In the genomic region with DNA sequence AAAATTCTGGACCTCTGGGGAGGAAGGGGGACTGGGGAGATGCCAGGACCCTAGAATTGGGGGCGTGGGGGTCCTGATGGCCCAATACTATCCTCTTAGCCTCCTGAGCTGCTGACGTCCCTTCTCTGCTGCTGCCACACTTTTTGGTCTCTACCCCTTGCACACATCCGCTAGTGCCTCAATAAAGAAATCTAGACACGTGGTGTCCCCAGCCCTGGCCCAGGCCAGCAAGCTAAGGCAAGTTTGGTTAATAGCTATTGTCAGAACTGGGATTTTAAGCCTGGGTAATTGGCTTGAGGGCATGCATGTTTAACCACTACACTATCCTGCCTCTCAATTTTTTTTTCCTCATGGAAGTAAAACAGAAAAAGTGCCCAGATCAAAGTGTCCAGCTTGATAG, we compare ENCODE assay signal across 8 cellular contexts. TPM values are rescaled to one million over a fixed set of nuclear protein-coding genes. Genes with fewer than 3 reads are reported as not detected.
DNase-seq lines count a peak whose midpoint lies in the region; ATAC-seq, FAIRE-seq and TF ChIP-seq lines count a peak whose summit lies in the region.

No MANE protein-coding gene starts in this region.

- intact Hi-C loops in psoas muscle (cut with DNase I) = no loop called here

- peaks cover 3% of the 10 kb centered on the region for H3K36me3 Mint-ChIP-seq in astrocyte (ENCODE audit: low read depth, unreplicated experiment)
- no peaks in the 10 kb centered on the region for H3K36me3 Mint-ChIP-seq in GM23338 (ENCODE audit: low read depth)

- peak; percentile 73 for DNase-seq in NAMALWA (ENCODE audit: low spot score)
- DNase-seq in astrocyte (ENCODE audit: low read depth) = no peak
- DNase-seq in psoas muscle = no peak
- DNase-seq in GM23338 (ENCODE audit: low spot score) = no peak
- no peak for DNase-seq in NCI-H526 (lab: John Stamatoyannopoulos, UW)
- no peak for DNase-seq in DMS79 treated with DMSO at 0.1 percent for 48 hours (lab: John Stamatoyannopoulos, UW)
- no peak for DNase-seq in LoVo (ENCODE audit: low spot score)

- no peak for TF ChIP-seq CTCF in astrocyte (IDR thresholded peaks at IDR 0.05; ENCODE audit: insufficient read depth, low read depth, low read length)
- no peak for TF ChIP-seq CTCF in psoas muscle (IDR thresholded peaks at IDR 0.05)
- TF ChIP-seq CTCF in GM23338 (conservative IDR thresholded peaks at IDR 0.05; ENCODE audit: low read depth in 2 of 2) = no peak

- ATAC-seq in GM18498 (IDR thresholded peaks at IDR 0.05; ENCODE audit: unreplicated experiment) (peak; percentile 39), psoas muscle (peak in 1 of 4 donors; percentile 56), GM23338 (no peak)

- H3K27me3 ChIP-seq in astrocyte (ENCODE audit: insufficient read depth, low read length) (no peaks in the 10 kb centered on the region), psoas muscle (ENCODE audit: insufficient read depth in 3 of 3, low read length in 2 of 3) (peaks cover 0 to 4% (median 0%) of the 10 kb centered on the region in 3 donors), GM23338 (ENCODE audit: insufficient read depth) (no peaks in the 10 kb centered on the region)

- H3K4me3 ChIP-seq in astrocyte (ENCODE audit: insufficient read depth, low read depth, low read length) (no peak overlapping the region), psoas muscle (peak overlapping the region; percentile 62), GM23338 (no peak overlapping the region)

- H3K27ac Mint-ChIP-seq in astrocyte (ENCODE audit: unreplicated experiment) = peak overlapping the region; percentile 95
- H3K27ac Mint-ChIP-seq in GM23338 = no peak overlapping the region

- H3K79me2 ChIP-seq in astrocyte (ENCODE audit: insufficient read depth, low read length) (no peaks in the 10 kb centered on the region), GM23338 (replicated peaks; ENCODE audit: insufficient read depth) (no peaks in the 10 kb centered on the region)

- H3K4me1 ChIP-seq in astrocyte (ENCODE audit: insufficient read depth, low read length) = no peaks in the 10 kb centered on the region
- no peaks in the 10 kb centered on the region for H3K4me1 ChIP-seq in psoas muscle
- H3K4me1 ChIP-seq in GM23338 (ENCODE audit: insufficient read depth) = no peaks in the 10 kb centered on the region

- no peaks in the 10 kb centered on the region for H3F3A ChIP-seq in GM23338 (replicated peaks; ENCODE audit: low read depth)

- 47 to 62% (median 50%) methylated on average over 4 of the region's 4 CpGs for WGBS in psoas muscle, 3 donors

- H3K9ac ChIP-seq in astrocyte (ENCODE audit: low read length) = no peak overlapping the region

- H3K9me3 ChIP-seq in astrocyte (ENCODE audit: insufficient read depth, low read depth, low read length) (no peaks in the 10 kb centered on the region), psoas muscle (peaks cover 8% of the 10 kb centered on the region)

- H3K36me3 ChIP-seq in astrocyte (ENCODE audit: insufficient read depth, low read length) (no peaks in the 10 kb centered on the region), psoas muscle (ENCODE audit: insufficient read depth in 1 of 2, low read depth in 1 of 2) (no peaks in the 10 kb centered on the region), GM23338 (ENCODE audit: insufficient read depth) (no peaks in the 10 kb centered on the region)

- H3K4me1 Mint-ChIP-seq in astrocyte (ENCODE audit: low read depth, unreplicated experiment) (no peaks in the 10 kb centered on the region), GM23338 (no peaks in the 10 kb centered on the region)

- peaks cover 3% of the 10 kb centered on the region for H3K27me3 Mint-ChIP-seq in astrocyte (ENCODE audit: low read depth, unreplicated experiment)
- peaks cover 3% of the 10 kb centered on the region for H3K27me3 Mint-ChIP-seq in GM23338 (ENCODE audit: insufficient read depth, low read depth, poor library complexity)

- no peak for FAIRE-seq in astrocyte (lab: Jason Lieb, UNC)

- no peaks in the 10 kb centered on the region for H4K20me1 ChIP-seq in astrocyte (ENCODE audit: insufficient read depth, low read length)
- H4K20me1 ChIP-seq in GM23338 (replicated peaks; ENCODE audit: insufficient read depth) = no peaks in the 10 kb centered on the region

- H3K4me2 ChIP-seq in astrocyte (ENCODE audit: low read length) (no peak overlapping the region), GM23338 (no peak overlapping the region)

- H3K4me3 Mint-ChIP-seq in astrocyte (ENCODE audit: unreplicated experiment) (peak overlapping the region; percentile 82), GM23338 (no peak overlapping the region)

- H3K27ac ChIP-seq in astrocyte (ENCODE audit: low read depth, low read length) (no peak overlapping the region), psoas muscle (peak overlapping the region; percentile 30), GM23338 (ENCODE audit: low read depth) (no peak overlapping the region)

- H2AFZ ChIP-seq in astrocyte (ENCODE audit: low read depth, low read length) (no peak overlapping the region), GM23338 (no peak overlapping the region)

- H3K9me2 ChIP-seq in GM23338 (ENCODE audit: insufficient read depth) = peaks cover 6% of the 10 kb centered on the region; the same call in 1 of the 2 replicates

- H3K9me3 Mint-ChIP-seq in astrocyte (ENCODE audit: unreplicated experiment) (peaks cover 12% of the 10 kb centered on the region), GM23338 (no peaks in the 10 kb centered on the region)

TF ChIP-seq in GM23338, 12 proteins besides CTCF, POLR2A, EP300 and RAD21 (continues in another document):
- TF ChIP-seq REST (IDR thresholded peaks at IDR 0.05; ENCODE audit: unreplicated experiment) = no peak
- no peak for TF ChIP-seq EZH2phosphoT487 (IDR thresholded peaks at IDR 0.05; ENCODE audit: unreplicated experiment)
- TF ChIP-seq NANOG (IDR thresholded peaks at IDR 0.05; ENCODE audit: borderline replicate concordance) = no peak
- TF ChIP-seq JUNB (IDR thresholded peaks at IDR 0.05; ENCODE audit: unreplicated experiment) = no peak
- no peak for TF ChIP-seq STAT1 (IDR thresholded peaks at IDR 0.05; ENCODE audit: unreplicated experiment)
- no peak for TF ChIP-seq ZNF114 (CRISPR knock-in tag; IDR thresholded peaks at IDR 0.05)
- TF ChIP-seq POLR2AphosphoS5 (IDR thresholded peaks at IDR 0.05; ENCODE audit: low read depth) = no peak
- no peak for TF ChIP-seq EZH2 (IDR thresholded peaks at IDR 0.05; ENCODE audit: low read depth, unreplicated experiment)
- no peak for TF ChIP-seq ZNF331 (CRISPR knock-in tag; IDR thresholded peaks at IDR 0.05; ENCODE audit: low read depth)
- TF ChIP-seq ETS1 (IDR thresholded peaks at IDR 0.05) = no peak
- no peak for TF ChIP-seq CREB1 (CRISPR knock-in tag; IDR thresholded peaks at IDR 0.05; ENCODE audit: low read depth)

RNA-seq across cellular contexts. Expression of gene OAS2, which starts 1.0 kb away (rescaled TPM):
- 94.2 and 132 TPM in 2 replicates for total RNA-seq in astrocyte
- total RNA-seq in psoas muscle = 1 to 10 TPM; 2.1 to 8.4 (median 3.7) TPM
- 1 to 10 TPM; 1.5 to 1.8 (median 1.7) TPM for polyA plus RNA-seq in psoas muscle
- total RNA-seq in GM23338 (2014; rRNA removed; shearing (Covaris generic)) = not detected in 2 replicates
- polyA plus RNA-seq in GM23338 (2016; fragmentation: Nextera tagmentation; extraction: Ambion mirVana) = 0.10 TPM in 2 replicates

RNA-seq across cellular contexts. Expression of gene OAS3, which starts 41.0 kb away (rescaled TPM):
- 33.8 and 37.1 TPM in 2 replicates for total RNA-seq in astrocyte
- 1 to 10 TPM; 1.5 to 6.7 (median 3.1) TPM for total RNA-seq in psoas muscle
- polyA plus RNA-seq in psoas muscle = 1 to 10 TPM; 1.1 to 1.7 (median 1.4) TPM
- total RNA-seq in GM23338 (2014; rRNA removed; shearing (Covaris generic)) = 1.4 and 2.6 TPM in 2 replicates
- 0.21 and 0.27 TPM in 2 replicates for polyA plus RNA-seq in GM23338 (2016; fragmentation: Nextera tagmentation; extraction: Ambion mirVana)

Comparison
In these comparisons a context has a peak if more than half of its experiments do, and no peak if none do; other contexts are left out.
1. RNA of gene OAS2, which starts 1.0 kb away (total RNA-seq): 94.2 to 132 TPM in astrocyte; 2.1 to 8.4 TPM in psoas muscle and not detected in GM23338; every median in the first group is over 10 times any median in the second.